In genomic region chr7:102412548-102412947, GRCh38 we compare ENCODE assay signal across 8 cellular contexts. TPM values are rescaled to one million over a fixed set of nuclear protein-coding genes. Genes with fewer than 3 reads are reported as not detected.
DNase-seq lines count a peak whose midpoint lies in the region; ATAC-seq and FAIRE-seq lines count a peak whose summit lies in the region.

No MANE protein-coding gene starts in this region.

- H3K4me3 ChIP-seq in CD8-positive, alpha-beta memory T cell (ENCODE audit: low read length) = no peak overlapping the region

- H3K27me3 ChIP-seq in CD8-positive, alpha-beta memory T cell (ENCODE audit: insufficient read depth, low read length, poor library complexity, severe bottlenecking) = no peaks in the 10 kb centered on the region

- peaks cover 40% of the 10 kb centered on the region for H3K4me1 ChIP-seq in CD8-positive, alpha-beta memory T cell (ENCODE audit: insufficient read depth, low read length)

- intact Hi-C loops in posterior cingulate gyrus (cut with DNase I) = loop anchor here (10.0 kb wide), 1 partner anchor 52 kb away; the partner anchor contains the start of genes ALKBH4 and LRWD1

- no peak overlapping the region for H3K4me3 Mint-ChIP-seq in CD8-positive, alpha-beta memory T cell

- H3K27ac ChIP-seq in CD8-positive, alpha-beta memory T cell (ENCODE audit: low read depth, low read length) = no peak overlapping the region

- no peak for ATAC-seq in GM18907 (IDR thresholded peaks at IDR 0.05; ENCODE audit: unreplicated experiment)

- no peaks in the 10 kb centered on the region for H3K9me3 ChIP-seq in CD8-positive, alpha-beta memory T cell (ENCODE audit: low read length)

- DNase-seq in CD8-positive, alpha-beta memory T cell = peak in 2 of 5 donors; percentile 23 to 58
- DNase-seq in HTR-8/SVneo (ENCODE audit: insufficient read length, low spot score) = peak; percentile 20
- peak; percentile 38 for DNase-seq in activated CD4-positive, alpha-beta T cell treated with anti-CD3 and anti-CD28 coated beads for 1 hour
- DNase-seq in fibroblast of gingiva (ENCODE audit: low read depth) = peak; percentile 24
- peak in 6 of 10 donors; percentile 55 to 92 (median 75) for DNase-seq in posterior cingulate gyrus
- no peak for DNase-seq in LoVo (ENCODE audit: low spot score)
- DNase-seq in HPDE6-E6E7 (ENCODE audit: extremely low spot score) = no peak

- H3K4me1 Mint-ChIP-seq in CD8-positive, alpha-beta memory T cell = peaks cover 34 to 44% (median 41%) of the 10 kb centered on the region in 3 donors

- CTCF ChIA-PET in CD8-positive, alpha-beta memory T cell (lab: Charles Lee) = interaction anchor here (0.7 to 5.2 kb wide), 10 partner anchors 8 to 55 kb away, joined by 3 to 29 read pairs (median 6); partner anchors contain the start of genes ALKBH4 and ORAI2

- peaks cover 8% of the 10 kb centered on the region for H3K36me3 ChIP-seq in CD8-positive, alpha-beta memory T cell (ENCODE audit: insufficient read depth, low read length)

- FAIRE-seq in HTR-8/SVneo (lab: Jason Lieb, UNC) = no peak

- H3K27me3 Mint-ChIP-seq in CD8-positive, alpha-beta memory T cell = no peaks in the 10 kb centered on the region

- H3K9me3 Mint-ChIP-seq in CD8-positive, alpha-beta memory T cell = no peaks in the 10 kb centered on the region

- peaks cover 24 to 64% (median 27%) of the 10 kb centered on the region in 3 donors for H3K36me3 Mint-ChIP-seq in CD8-positive, alpha-beta memory T cell

- H3K27ac Mint-ChIP-seq in CD8-positive, alpha-beta memory T cell = peak overlapping the region in 6 of 8 donors; percentile 34 to 83 (median 74)

- POLR2A ChIA-PET in CD8-positive, alpha-beta memory T cell (lab: Charles Lee) = interaction anchor here (0.9 to 1.5 kb wide), 3 partner anchors 14 to 38 kb away, joined by 4 to 11 read pairs (median 4); partner anchors contain the start of gene ORAI2

RNA-seq across cellular contexts. Expression of gene PRKRIP1, which starts 16.4 kb away (rescaled TPM):
- 10 to 100 TPM; 26.0 to 27.3 TPM for total RNA-seq in CD8-positive, alpha-beta memory T cell
- polyA plus RNA-seq in CD8-positive, alpha-beta memory T cell = 21.1 TPM

RNA-seq across cellular contexts. Expression of gene ORAI2, which starts 20.8 kb away (rescaled TPM):
- 10 to 100 TPM; 66.9 to 68.9 TPM for total RNA-seq in CD8-positive, alpha-beta memory T cell
- polyA plus RNA-seq in CD8-positive, alpha-beta memory T cell = 47.7 TPM

RNA-seq across cellular contexts. Expression of gene ALKBH4, which starts 52.1 kb away (rescaled TPM):
- total RNA-seq in CD8-positive, alpha-beta memory T cell = 10 to 100 TPM; 11.3 to 13.2 TPM
- 20.1 TPM for polyA plus RNA-seq in CD8-positive, alpha-beta memory T cell

RNA-seq across cellular contexts. Expression of gene LRWD1, which starts 52.2 kb away (rescaled TPM):
- total RNA-seq in CD8-positive, alpha-beta memory T cell = 10 to 100 TPM; 29.9 to 30.1 TPM
- 14.6 TPM for polyA plus RNA-seq in CD8-positive, alpha-beta memory T cell

RNA-seq across cellular contexts. Expression of gene SPDYE6, which starts 56.3 kb away (rescaled TPM):
- not detected for total RNA-seq in CD8-positive, alpha-beta memory T cell
- 0.89 TPM for polyA plus RNA-seq in CD8-positive, alpha-beta memory T cell

Comparison
In these comparisons a context has a peak if more than half of its experiments do, and no peak if none do; other contexts are left out.
1. DNase-seq: peak in HTR-8/SVneo (single experiment), activated CD4-positive, alpha-beta T cell treated with anti-CD3 and anti-CD28 coated beads for 1 hour (single experiment), fibroblast of gingiva (single experiment) and posterior cingulate gyrus (6 of 10); none in LoVo (single experiment) and HPDE6-E6E7 (single experiment).